ENCODE assay signal across 8 cellular contexts in genomic region chrX:106168107-106168506, GRCh38. TPM values are rescaled to one million over a fixed set of nuclear protein-coding genes. Genes with fewer than 3 reads are reported as not detected.
DNase-seq lines count a peak whose midpoint lies in the region; ATAC-seq, FAIRE-seq and TF ChIP-seq lines count a peak whose summit lies in the region.

TSS of gene PWWP3B (plus strand) at chrX:106168305. CDS start at chrX:106205433, 37,128 bp downstream.

- TF ChIP-seq POLR2A in lower leg skin (IDR thresholded peaks at IDR 0.05): no peak

- peaks cover 0 to 4% (median 0%) of the 10 kb centered on the region in 4 donors for H3K4me1 ChIP-seq in liver (ENCODE audit: control insufficient read depth in 4 of 4, insufficient read depth in 4 of 4, low read length in 3 of 4)

- DNase-seq in NCI-H2227 (lab: John Stamatoyannopoulos, UW; ENCODE audit: unreplicated experiment): peak; percentile 36
- DNase-seq in NCI-H2227 treated with DMSO at 0.1 percent for 48 hours (lab: John Stamatoyannopoulos, UW): no peak
- DNase-seq in dorsolateral prefrontal cortex: peak in 6 of 10 donors; percentile 15 to 61 (median 44)
- peak; percentile 40 for DNase-seq in urothelium cell line (ENCODE audit: low spot score)
- no peak for DNase-seq in lower leg skin (ENCODE audit: low spot score in 2 of 2)
- DNase-seq in cerebellum (ENCODE audit: low spot score): no peak

- intact Hi-C loops in dorsolateral prefrontal cortex (cut with DNase I): no loop called here
- intact Hi-C loops in lower leg skin (cut with DNase I; ENCODE audit: low total_unique reads): no loop called here

- no peak within 1 kb of the TSS for H3K27ac ChIP-seq in dorsolateral prefrontal cortex
- H3K27ac ChIP-seq in liver (ENCODE audit: low read depth in 1 of 2, low read length in 2 of 2): no peak within 1 kb of the TSS

- TF ChIP-seq CTCF in dorsolateral prefrontal cortex (IDR thresholded peaks at IDR 0.05 in 54 of 56, conservative IDR thresholded peaks at IDR 0.05 in 2 of 56; ENCODE audit: low read depth in 1 of 56, partially characterized antibody in 56 of 56) (no peak), liver (IDR thresholded peaks at IDR 0.05; ENCODE audit: low read depth, low read length, missing input control) (no peak), lower leg skin (IDR thresholded peaks at IDR 0.05) (no peak)

- no peak for ATAC-seq in GM18867 (IDR thresholded peaks at IDR 0.05; ENCODE audit: unreplicated experiment)

- peak within 1 kb of the TSS in 47 of 59 donors; percentile 1 to 52 (median 31) for H3K4me3 ChIP-seq in dorsolateral prefrontal cortex
- peak within 1 kb of the TSS in 1 of 3 donors; percentile 23 for H3K4me3 ChIP-seq in liver (ENCODE audit: low read depth in 1 of 3, low read length in 3 of 3)
- no peak within 1 kb of the TSS for H3K4me3 ChIP-seq in lower leg skin (ENCODE audit: low read depth, poor library complexity, severe bottlenecking)

- no peak within 1 kb of the TSS for H3K9ac ChIP-seq in liver (ENCODE audit: low read depth in 1 of 2, low read length in 2 of 2)

- H3K36me3 ChIP-seq in liver (ENCODE audit: control insufficient read depth in 4 of 4, insufficient read depth in 3 of 4, low read depth in 1 of 4, low read length in 3 of 4): no peaks in the 10 kb centered on the region

- no peak for TF ChIP-seq RAD21 in liver (IDR thresholded peaks at IDR 0.05)

- WGBS in liver: 12% methylated on average over 14 of the region's 14 CpGs
- WGBS in lower leg skin, 2 donors: 6 to 35% methylated on average over 14 of the region's 14 CpGs

- H3K9me3 ChIP-seq in liver (ENCODE audit: control insufficient read depth in 4 of 4, low read length in 3 of 4): no peaks in the 10 kb centered on the region

- no peak for FAIRE-seq in urothelium cell line (lab: Jason Lieb, UNC)

- H3K27me3 ChIP-seq in dorsolateral prefrontal cortex: peaks cover 0 to 67% (median 16%) of the 10 kb centered on the region in 45 donors
- H3K27me3 ChIP-seq in liver (ENCODE audit: control insufficient read depth in 4 of 4, insufficient read depth in 4 of 4, low read length in 3 of 4): no peaks in the 10 kb centered on the region

TF ChIP-seq in liver, 16 proteins besides CTCF, POLR2A, EP300 and RAD21:
- TF ChIP-seq YY1 (IDR thresholded peaks at IDR 0.05) (no peak), TAF1 (conservative IDR thresholded peaks at IDR 0.05) (peak; percentile 29), ZBTB33 (IDR thresholded peaks at IDR 0.05) (no peak), SP1 (IDR thresholded peaks at IDR 0.05) (no peak), RXRA (IDR thresholded peaks at IDR 0.05) (no peak)

RNA-seq across cellular contexts. Expression of gene PWWP3B, which starts in this region (rescaled TPM):
- total RNA-seq in dorsolateral prefrontal cortex (10 to 100 TPM in 104 of 120 experiments, 1 to 10 TPM in 16; 3.7 to 32.8 (median 14.6) TPM), liver (1 to 10 TPM; 1.8 to 2.2 TPM), lower leg skin (under 1 TPM in 3 of 4 donors, not detected in 1; 0.32 to 0.91 (median 0.46) TPM), cerebellum (1.00 TPM)
- 1 to 10 TPM in 1 of 2 donors, under 1 TPM in 1; 0.36 to 1.1 TPM for polyA plus RNA-seq in liver

Comparison
In these comparisons a context has a peak if more than half of its experiments do, and no peak if none do; other contexts are left out.
1. DNase-seq: peak in NCI-H2227 (single experiment), dorsolateral prefrontal cortex (6 of 10) and urothelium cell line (single experiment); none in NCI-H2227 treated with DMSO at 0.1 percent for 48 hours (single experiment), lower leg skin (0 of 2) and cerebellum (single experiment).